ENCODE assay signal across 17 cellular contexts in the genomic region with DNA sequence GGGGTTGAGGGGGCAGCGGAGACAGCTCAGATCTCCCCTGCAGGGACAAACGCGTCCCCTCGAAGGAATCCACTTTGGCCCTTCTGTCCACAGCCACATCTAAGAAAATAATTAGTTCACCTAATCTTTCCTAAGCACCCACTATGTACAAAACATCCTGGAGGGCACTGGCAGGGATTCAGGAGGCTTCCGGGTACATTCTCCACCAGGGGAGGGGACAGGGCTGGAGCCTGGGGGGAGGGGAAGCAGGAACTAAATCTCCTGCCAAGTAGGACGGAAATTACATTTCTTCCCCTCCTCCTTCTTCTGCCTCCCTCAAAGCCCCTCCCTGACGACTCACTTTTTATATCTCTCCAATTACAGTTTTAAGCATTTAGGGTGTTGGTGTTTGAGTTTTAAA.
A peak's percentile ranks its signal among the peaks of the same experiment; 100 is the strongest.
DNase-seq lines count a peak whose midpoint lies in the region; FAIRE-seq and TF ChIP-seq lines count a peak whose summit lies in the region.
"Had no signal": no experiment of that assay in that cellular context is flagged by ENCODE, and none has a peak within 500 bp of the region (broad histone marks: within the 10 kb centered on the region; RNA-seq: fewer than 3 reads in every experiment).

No MANE protein-coding gene starts in this region.

- no peaks in the 10 kb centered on the region for H3K36me3 ChIP-seq in BLaER1 treated with 17β-estradiol and CSF1 and Interleukin-3, amounts not matched to agents 10 nM and 100 nM
- no peaks in the 10 kb centered on the region for H3K36me3 ChIP-seq in astrocyte (ENCODE audit: insufficient read depth, low read length)
- H3K36me3 ChIP-seq in mucosa of rectum (ENCODE audit: control insufficient read depth in 2 of 2, insufficient read depth in 2 of 2, low read length in 2 of 2) = no peaks in the 10 kb centered on the region
- H3K36me3 ChIP-seq in BE2C = no peaks in the 10 kb centered on the region
- H3K36me3 ChIP-seq: ovary had no signal

- H4K20me1 ChIP-seq in BLaER1 treated with 17β-estradiol and CSF1 and Interleukin-3, amounts not matched to agents 10 nM and 100 nM = no peaks in the 10 kb centered on the region
- H4K20me1 ChIP-seq in astrocyte (ENCODE audit: insufficient read depth, low read length) = no peaks in the 10 kb centered on the region

- FAIRE-seq in astrocyte (lab: Jason Lieb, UNC) = peak; percentile 39

- peak overlapping the region; percentile 35 to 74 (median 62) for H3K4me2 ChIP-seq in BLaER1 treated with 17β-estradiol and CSF1 and Interleukin-3, amounts not matched to agents 10 nM and 100 nM
- H3K4me2 ChIP-seq in astrocyte (ENCODE audit: low read length) = no peak overlapping the region

- peak overlapping the region in 8 of 11 experiments; percentile 5 to 41 (median 26); a peak in 9 of 22 replicates for H3K27ac ChIP-seq in BLaER1 treated with 17β-estradiol and CSF1 and Interleukin-3, amounts not matched to agents 10 nM and 100 nM
- H3K27ac ChIP-seq in astrocyte (ENCODE audit: low read depth, low read length) (no peak overlapping the region), mucosa of rectum (ENCODE audit: low read depth in 2 of 2, low read length in 2 of 2) (peak overlapping the region; percentile 25 to 59)
- H3K27ac ChIP-seq: dorsolateral prefrontal cortex, HL-60, ovary had no signal

- H3K27ac Mint-ChIP-seq in astrocyte (ENCODE audit: unreplicated experiment) = no peak overlapping the region
- H3K27ac Mint-ChIP-seq: CD14-positive monocyte, HFFc6, mesothelial cell of epicardium had no signal

- H3K4me1 ChIP-seq in BLaER1 treated with 17β-estradiol and CSF1 and Interleukin-3, amounts not matched to agents 10 nM and 100 nM = peaks cover 38 to 70% (median 56%) of the 10 kb centered on the region in 10 experiments
- H3K4me1 ChIP-seq in astrocyte (ENCODE audit: insufficient read depth, low read length) (peaks cover 32% of the 10 kb centered on the region), mucosa of rectum (ENCODE audit: control insufficient read depth in 2 of 2, insufficient read depth in 2 of 2, low read length in 2 of 2) (peaks cover 0 to 21% of the 10 kb centered on the region in 2 donors), BE2C (peaks cover 8% of the 10 kb centered on the region)

- H3K9ac ChIP-seq in BLaER1 treated with 17β-estradiol and CSF1 and Interleukin-3, amounts not matched to agents 10 nM and 100 nM = peak overlapping the region in 1 of 11 experiments; percentile 30; a peak in 1 of 22 replicates
- H3K9ac ChIP-seq in astrocyte (ENCODE audit: low read length) (no peak overlapping the region), mucosa of rectum (ENCODE audit: low read depth in 1 of 2, low read length in 2 of 2) (no peak overlapping the region)

- H3K9me3 Mint-ChIP-seq in astrocyte (ENCODE audit: unreplicated experiment) = peaks cover 2% of the 10 kb centered on the region
- H3K9me3 Mint-ChIP-seq: HFFc6 had no signal

- H3K4me3 ChIP-seq in BLaER1 treated with 17β-estradiol and CSF1 and Interleukin-3, amounts not matched to agents 10 nM and 100 nM = no peak overlapping the region
- H3K4me3 ChIP-seq in astrocyte (ENCODE audit: insufficient read depth, low read depth, low read length) (no peak overlapping the region), mucosa of rectum (ENCODE audit: low read length in 2 of 2) (no peak overlapping the region), BE2C (ENCODE audit: low read depth, low read length) (no peak overlapping the region)
- H3K4me3 ChIP-seq: dorsolateral prefrontal cortex, ovary had no signal

- H3K27me3 ChIP-seq in BLaER1 treated with 17β-estradiol and CSF1 and Interleukin-3, amounts not matched to agents 10 nM and 100 nM = no peaks in the 10 kb centered on the region; a peak in 1 of 22 replicates
- H3K27me3 ChIP-seq in astrocyte (ENCODE audit: insufficient read depth, low read length) (no peaks in the 10 kb centered on the region), mucosa of rectum (ENCODE audit: control insufficient read depth in 2 of 2, insufficient read depth in 2 of 2, low read length in 2 of 2) (peaks cover under 1 to 6% of the 10 kb centered on the region in 2 donors), BE2C (no peaks in the 10 kb centered on the region)
- H3K27me3 ChIP-seq: ovary had no signal

- TF ChIP-seq CTCF in astrocyte (IDR thresholded peaks at IDR 0.05; ENCODE audit: insufficient read depth, low read depth, low read length) = no peak
- no peak for TF ChIP-seq CTCF in BE2C (IDR thresholded peaks at IDR 0.05; ENCODE audit: low read depth, low read length)

- peak; percentile 20 for DNase-seq in LoVo (ENCODE audit: low spot score)
- DNase-seq in astrocyte (ENCODE audit: low read depth) = no peak
- no peak for DNase-seq in midbrain (lab: John Stamatoyannopoulos, UW)
- no peak for DNase-seq in DMS79 (lab: John Stamatoyannopoulos, UW)
- DNase-seq in BE2C = no peak
- DNase-seq in stimulated activated CD4-positive, alpha-beta T cell treated with anti-CD3 and anti-CD28 coated beads, Interleukin-4, amount 100 ng/mL, for 1 hour = no peak
- DNase-seq: activated gamma-delta T cell treated with Interleukin-2 at 50 U/mL for 16 hours; dorsolateral prefrontal cortex; HFFc6; NCI-H1694 treated with DMSO at 0.1 percent for 48 hours; ovary; stimulated activated CD4-positive, alpha-beta T cell treated with anti-CD3 and anti-CD28 coated beads, Interleukin-15, amount 100 ng/mL, for 24 hours had no signal

- peaks cover 18% of the 10 kb centered on the region for H3K4me1 Mint-ChIP-seq in astrocyte (ENCODE audit: low read depth, unreplicated experiment)

- no peaks in the 10 kb centered on the region for H3K27me3 Mint-ChIP-seq in astrocyte (ENCODE audit: low read depth, unreplicated experiment)

- no peaks in the 10 kb centered on the region for H3K79me2 ChIP-seq in astrocyte (ENCODE audit: insufficient read depth, low read length)

- no peaks in the 10 kb centered on the region for H3K36me3 Mint-ChIP-seq in astrocyte (ENCODE audit: low read depth, unreplicated experiment)
- H3K36me3 Mint-ChIP-seq: CD14-positive monocyte, mesothelial cell of epicardium had no signal

- no peaks in the 10 kb centered on the region for H3K9me3 ChIP-seq in BLaER1 treated with 17β-estradiol and CSF1 and Interleukin-3, amounts not matched to agents 10 nM and 100 nM (replicated peaks in 1 of 11)
- H3K9me3 ChIP-seq in astrocyte (ENCODE audit: insufficient read depth, low read depth, low read length) (no peaks in the 10 kb centered on the region), mucosa of rectum (ENCODE audit: control insufficient read depth in 2 of 2, low read length in 2 of 2) (no peaks in the 10 kb centered on the region), BE2C (no peaks in the 10 kb centered on the region)
- H3K9me3 ChIP-seq: ovary had no signal

- H3K4me3 Mint-ChIP-seq in astrocyte (ENCODE audit: unreplicated experiment) = no peak overlapping the region
- H3K4me3 Mint-ChIP-seq: HFFc6, mesothelial cell of epicardium had no signal

- no peak overlapping the region for H2AFZ ChIP-seq in astrocyte (ENCODE audit: low read depth, low read length)
